10 cellular contexts compared by ENCODE assay signal in the genomic region with DNA sequence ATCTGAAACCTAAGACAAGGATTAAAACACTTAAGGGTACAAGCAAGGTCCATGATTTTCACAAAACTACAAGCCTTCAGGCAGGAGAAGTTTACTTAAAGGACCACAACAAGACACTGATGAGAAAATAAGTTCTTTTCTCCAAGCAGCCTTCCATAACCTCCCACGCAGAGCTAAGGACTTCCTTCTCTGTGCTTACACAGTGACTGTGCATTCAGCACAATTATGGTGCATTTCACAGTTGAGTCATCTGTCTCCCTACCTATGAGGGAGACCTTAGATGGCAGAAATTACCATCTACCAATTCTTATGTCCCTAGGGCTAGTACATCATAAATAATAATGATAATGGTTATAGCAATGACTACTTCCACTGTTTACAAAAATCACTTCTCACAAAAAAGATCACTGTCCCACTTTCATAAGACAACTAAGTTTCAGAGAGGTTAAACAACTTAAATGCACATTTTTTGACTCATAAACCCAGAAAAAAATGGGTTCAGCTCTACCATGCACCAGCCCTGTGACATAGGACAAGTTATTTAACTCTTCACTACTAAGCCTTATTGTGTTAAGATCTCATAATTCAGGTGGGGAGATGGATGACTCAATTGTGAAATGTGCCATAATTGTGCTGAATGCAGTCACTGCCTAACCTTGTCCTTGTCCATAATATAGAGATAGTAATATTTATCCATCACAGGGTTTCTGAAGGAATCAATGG. TPM values are rescaled to one million over a fixed set of nuclear protein-coding genes. Genes with fewer than 3 reads are reported as not detected.
DNase-seq lines count a peak whose midpoint lies in the region; ATAC-seq, FAIRE-seq and TF ChIP-seq lines count a peak whose summit lies in the region.
"Had no signal": no experiment of that assay in that cellular context is flagged by ENCODE, and none has a peak within 500 bp of the region (broad histone marks: within the 10 kb centered on the region; RNA-seq: fewer than 3 reads in every experiment).

No MANE protein-coding gene starts in this region.

- no peak overlapping the region for H3K4me3 ChIP-seq in AG09309 (ENCODE audit: control insufficient read depth, low read depth, low read length)
- no peak overlapping the region for H3K4me3 ChIP-seq in ascending aorta
- H3K4me3 ChIP-seq: neural progenitor cell had no signal

- H3K36me3 ChIP-seq in ascending aorta: peaks cover 9 to 10% of the 10 kb centered on the region in 2 donors

- H3K27me3 ChIP-seq in ascending aorta: no peaks in the 10 kb centered on the region
- H3K27me3 ChIP-seq: neural progenitor cell had no signal

- intact Hi-C loops in ascending aorta (cut with DNase I): no loop called here
- intact Hi-C loops in posterior vena cava (cut with DNase I): no loop called here

- DNase-seq in AG09309 (ENCODE audit: low read depth): peak; percentile 21
- peak; percentile 65 for DNase-seq in epithelial cell of prostate (ENCODE audit: low read depth, low spot score)
- DNase-seq in HTR-8/SVneo (ENCODE audit: insufficient read length, low spot score): no peak
- DNase-seq in ascending aorta (ENCODE audit: low spot score in 2 of 2): no peak
- DNase-seq in middle frontal gyrus (ENCODE audit: extremely low spot score, low spot score): no peak
- DNase-seq in posterior vena cava (ENCODE audit: low spot score): no peak
- DNase-seq: RPMI8226 had no signal

- TF ChIP-seq CTCF in AG09309 (IDR thresholded peaks at IDR 0.05; ENCODE audit: control insufficient read depth, insufficient read depth, low read depth, low read length, missing control alignments) (no peak), ascending aorta (IDR thresholded peaks at IDR 0.05) (no peak)

- no peak for FAIRE-seq in HTR-8/SVneo (lab: Jason Lieb, UNC)

- ATAC-seq in GM18868 (IDR thresholded peaks at IDR 0.05; ENCODE audit: unreplicated experiment) (peak; percentile 98), HG03469 (IDR thresholded peaks at IDR 0.05; ENCODE audit: unreplicated experiment) (peak; percentile 82)

- H3K27ac ChIP-seq in epithelial cell of prostate (peak overlapping the region; percentile 19), ascending aorta (no peak overlapping the region)
- H3K27ac ChIP-seq: neural progenitor cell had no signal

- H3K9me3 ChIP-seq in ascending aorta: no peaks in the 10 kb centered on the region

- H3K4me1 ChIP-seq in ascending aorta: no peaks in the 10 kb centered on the region
- H3K4me1 ChIP-seq: neural progenitor cell had no signal

RNA-seq across cellular contexts. Expression of a gene that starts 45.3 kb away (rescaled TPM):
- total RNA-seq in ascending aorta: 19.2 TPM
- total RNA-seq in posterior vena cava: 10 to 100 TPM; 13.8 to 20.0 TPM

Comparison
In these comparisons a context has a peak if more than half of its experiments do, and no peak if none do; other contexts are left out.
1. DNase-seq: peak in AG09309 (single experiment) and epithelial cell of prostate (single experiment); none in HTR-8/SVneo (single experiment), ascending aorta (0 of 2), middle frontal gyrus (single experiment) and posterior vena cava (single experiment).